In genomic region chr19:703651-704446, GRCh38 we compare ENCODE assay signal across 8 cellular contexts. TPM values are rescaled to one million over a fixed set of nuclear protein-coding genes. Genes with fewer than 3 reads are reported as not detected.
A peak's percentile ranks its signal among the peaks of the same experiment; 100 is the strongest.
DNase-seq lines count a peak whose midpoint lies in the region; ATAC-seq, FAIRE-seq and TF ChIP-seq lines count a peak whose summit lies in the region.

No MANE protein-coding gene starts in this region.

- in situ Hi-C loops in HepG2 (cut with HindIII; ENCODE audit: extremely low pct_ligation_motif_present, low pct_unique_long_range_greater_than_20kb), result no loop called here

- H3K9ac ChIP-seq in HepG2 (ENCODE audit: insufficient read depth, low read depth, low read length), result peak overlapping the region; percentile 70

- H3K4me1 Mint-ChIP-seq in CD4-positive, alpha-beta memory T cell, result peaks cover 4 to 14% (median 8%) of the 10 kb centered on the region in 4 donors

- POLR2A ChIA-PET in CD4-positive, alpha-beta memory T cell (lab: Charles Lee; ENCODE audit: partially characterized antibody), result interaction anchor here (1.1 kb wide), 1 partner anchor 24 kb away, joined by 6 read pairs; no protein-coding TSS in a partner anchor
- POLR2A ChIA-PET in HepG2 (lab: Yijun Ruan, JAX), result interaction anchor here (0.5 to 3.6 kb wide), 26 partner anchors 9 to 315 kb away, joined by 3 to 56 read pairs (median 6); partner anchors contain the start of genes BSG, CDC34, FSTL3 and PRSS57

- H3K27me3 Mint-ChIP-seq in CD4-positive, alpha-beta memory T cell, result peaks cover 10 to 17% of the 10 kb centered on the region in 2 donors

- no TSS peak for BruUV-seq in HepG2 (replicated peaks; lab: Mats Ljungman, UMichigan)

- H3K9me3 Mint-ChIP-seq in CD4-positive, alpha-beta memory T cell, result peaks cover 0 to 8% (median 0%) of the 10 kb centered on the region in 8 donors

- ATAC-seq in HepG2, result peak; percentile 91

- no peaks in the 10 kb centered on the region for H3K79me2 ChIP-seq in HepG2 (ENCODE audit: insufficient read depth, low read length)

- H3K4me2 ChIP-seq in HepG2 (ENCODE audit: low read depth, low read length), result peak overlapping the region; percentile 99

- TF ChIP-seq CTCF in HepG2 (CRISPR knock-in tag; IDR thresholded peaks at IDR 0.05), result peak; percentile 58

- peak; percentile 34 for FAIRE-seq in HepG2 (lab: Jason Lieb, UNC)

- H3K9me3 ChIP-seq in CD4-positive, alpha-beta memory T cell (ENCODE audit: control insufficient read depth in 1 of 2, low read length in 2 of 2), result no peaks in the 10 kb centered on the region
- no peaks in the 10 kb centered on the region for H3K9me3 ChIP-seq in HepG2 (ENCODE audit: low read length)

- DNase-seq in CD4-positive, alpha-beta memory T cell, result peak; percentile 44 to 69 (median 48)
- DNase-seq in KG1 (lab: John Stamatoyannopoulos, UW) (peak; percentile 19), caudate nucleus (lab: John Stamatoyannopoulos, UW) (peak in 33 of 61 donors; percentile 14 to 81 (median 57)), HepG2 (ENCODE audit: low spot score) (peak; percentile 90), NCI-H2107 (lab: John Stamatoyannopoulos, UW) (no peak), NCI-H187 treated with DMSO at 0.1 percent for 48 hours (lab: John Stamatoyannopoulos, UW) (no peak)
- DNase-seq in activated CD4-positive, CD25-positive, alpha-beta regulatory T cell treated with anti-CD3 and anti-CD28 coated beads, Interleukin-2, amount 50 U/mL, for 16 hours (ENCODE audit: low read depth, low spot score), result peak; percentile 17
- DNase-seq in stimulated activated CD8-positive, alpha-beta memory T cell treated with anti-CD3 and anti-CD28 coated beads, Interleukin-2, amount 100 ng/mL, for 48 hours (ENCODE audit: low read depth in 2 of 2), result peak; percentile 63 to 75

- H3K27ac Mint-ChIP-seq in CD4-positive, alpha-beta memory T cell, result peak overlapping the region in 1 of 7 donors; percentile 48

- H3K36me3 ChIP-seq in CD4-positive, alpha-beta memory T cell (ENCODE audit: insufficient read depth, low read length), result no peaks in the 10 kb centered on the region
- H3K36me3 ChIP-seq in HepG2 (replicated peaks in 1 of 2; ENCODE audit: control insufficient read depth in 1 of 2, insufficient read depth in 2 of 2, low read length in 2 of 2), result no peaks in the 10 kb centered on the region

- peaks cover 7% of the 10 kb centered on the region for H3K4me1 ChIP-seq in CD4-positive, alpha-beta memory T cell (ENCODE audit: insufficient read depth, low read length)
- peaks cover 45% of the 10 kb centered on the region for H3K4me1 ChIP-seq in HepG2 (ENCODE audit: insufficient read depth, low read length)

- TF ChIP-seq RAD21 in HepG2 (CRISPR knock-in tag; IDR thresholded peaks at IDR 0.05), result peak; percentile 22; the same call in 1 of the 2 replicates

- H2AFZ ChIP-seq in HepG2 (ENCODE audit: low read length), result no peak overlapping the region

- CTCF ChIA-PET in CD4-positive, alpha-beta memory T cell (lab: Charles Lee; ENCODE audit: partially characterized antibody), result no interaction called here
- CTCF ChIA-PET in HepG2 (lab: Yijun Ruan, JAX; ENCODE audit: low intra/inter-chr PET ratio, low total read pairs), result no interaction called here

- TF ChIP-seq EP300 in HepG2 (IDR thresholded peaks at IDR 0.05; ENCODE audit: low read depth in 2 of 2, low read length in 2 of 2), result no peak
- no peak for TF ChIP-seq EP300 in HepG2 (CRISPR knock-in tag; IDR thresholded peaks at IDR 0.05; ENCODE audit: borderline replicate concordance)

- intact Hi-C loops in CD4-positive, alpha-beta memory T cell (cut with micrococcal nuclease), result loop anchor here (2.0 kb wide), 1 partner anchor 23 kb away; no protein-coding TSS in a partner anchor
- intact Hi-C loops in HepG2 (cut with micrococcal nuclease; ENCODE audit: unreplicated experiment), result no loop called here

- 5% methylated on average over 24 of the region's 50 CpGs for WGBS in HepG2 (ENCODE audit: low lambda C conversion rate)

- H3K36me3 Mint-ChIP-seq in CD4-positive, alpha-beta memory T cell, result no peaks in the 10 kb centered on the region

- H3K27ac ChIP-seq in CD4-positive, alpha-beta memory T cell (ENCODE audit: low read depth, low read length), result no peak overlapping the region
- H3K27ac ChIP-seq in caudate nucleus (ENCODE audit: low read depth, low read length) (no peak overlapping the region), HepG2 (ENCODE audit: extremely low read length, insufficient read depth, low read length) (peak overlapping the region; percentile 69)

- no peak overlapping the region for H3K4me3 ChIP-seq in CD4-positive, alpha-beta memory T cell (ENCODE audit: low read length in 2 of 2)
- peak overlapping the region; percentile 72 to 83 (median 76) for H3K4me3 ChIP-seq in HepG2 (replicated peaks in 1 of 3; ENCODE audit: insufficient read depth in 1 of 3, low read depth in 2 of 3, low read length in 3 of 3)

- H4K20me1 ChIP-seq in HepG2 (ENCODE audit: insufficient read depth, low read length), result no peaks in the 10 kb centered on the region

- TF ChIP-seq POLR2A in HepG2 (IDR thresholded peaks at IDR 0.05; ENCODE audit: insufficient read depth in 1 of 2, low read depth in 2 of 2, low read length in 2 of 2), result peak; percentile 93 to 100

- peak overlapping the region in 4 of 8 donors; percentile 23 to 64 (median 45) for H3K4me3 Mint-ChIP-seq in CD4-positive, alpha-beta memory T cell

- H3K27me3 ChIP-seq in CD4-positive, alpha-beta memory T cell (ENCODE audit: insufficient read depth, low read length), result no peaks in the 10 kb centered on the region
- H3K27me3 ChIP-seq in HepG2 (ENCODE audit: control insufficient read depth in 1 of 2, insufficient read depth in 2 of 2, low read length in 2 of 2), result no peaks in the 10 kb centered on the region; a peak in 1 of 5 replicates

RNA-seq across cellular contexts. Expression of gene PALM, which starts 4.9 kb away (rescaled TPM):
- total RNA-seq in CD4-positive, alpha-beta memory T cell, result not detected
- not detected for polyA plus RNA-seq in CD4-positive, alpha-beta memory T cell
- 9.7 and 10.8 TPM in 2 replicates for total RNA-seq in HepG2 (2016; rRNA removed; fragmentation: Illumina TruSeq; extraction: Trizol)
- total RNA-seq in HepG2 (2016; cell fraction: cytosol; rRNA removed; fragmentation: Illumina TruSeq; extraction: Trizol; ENCODE audit: low read depth), result 8.3 and 10.1 TPM in 2 replicates
- total RNA-seq in HepG2 (2016; cell fraction: insoluble cytoplasmic fraction; rRNA removed; fragmentation: Illumina TruSeq; extraction: Trizol), result 6.4 and 11.8 TPM in 2 replicates
- total RNA-seq in HepG2 (2016; cell fraction: membrane; rRNA removed; fragmentation: Illumina TruSeq; extraction: Trizol), result 16.6 and 19.9 TPM in 2 replicates
- 6.7 and 6.9 TPM in 2 replicates for total RNA-seq in HepG2 (2016; cell fraction: nucleus; rRNA removed; fragmentation: Illumina TruSeq; extraction: Trizol)
- polyA plus RNA-seq in HepG2 (2011; rRNA removed), result 4.0 and 5.4 TPM in 2 replicates
- 3.7 and 4.7 TPM in 2 replicates for polyA plus RNA-seq in HepG2 (2011; cell fraction: cytosol; rRNA removed)
- polyA plus RNA-seq in HepG2 (2011; cell fraction: nucleus; rRNA removed), result 6.0 and 7.8 TPM in 2 replicates
- 12.4 and 19.1 TPM in 2 replicates for polyA plus RNA-seq in HepG2 (2012)
- polyA plus RNA-seq in HepG2 (2016; cell fraction: cytosol; fragmentation: Illumina TruSeq; extraction: Trizol; ENCODE audit: low read depth), result 9.4 and 11.9 TPM in 2 replicates
- polyA plus RNA-seq in HepG2 (2016; cell fraction: insoluble cytoplasmic fraction; fragmentation: Illumina TruSeq; extraction: Trizol; ENCODE audit: low read depth), result 15.1 and 19.3 TPM in 2 replicates
- polyA plus RNA-seq in HepG2 (2016; cell fraction: membrane; fragmentation: Illumina TruSeq; extraction: Trizol; ENCODE audit: low read depth), result 19.1 and 21.1 TPM in 2 replicates
- 18.9 and 19.6 TPM in 2 replicates for polyA plus RNA-seq in HepG2 (2016; cell fraction: nucleus; fragmentation: Illumina TruSeq; extraction: Trizol; ENCODE audit: insufficient read depth, low read depth)
- polyA minus RNA-seq in HepG2 (2011; rRNA and poly(A)+ RNA removed; ENCODE audit: low replicate concordance), result 1.1 and 5.2 TPM in 2 replicates
- 5.4 and 5.6 TPM in 2 replicates for polyA minus RNA-seq in HepG2 (2011; cell fraction: cytosol; rRNA and poly(A)+ RNA removed)
- polyA minus RNA-seq in HepG2 (2011; cell fraction: nucleus; rRNA and poly(A)+ RNA removed), result 2.2 TPM in 2 replicates

RNA-seq across cellular contexts. Expression of gene PRSS57, which starts 8.6 kb away (rescaled TPM):
- total RNA-seq in CD4-positive, alpha-beta memory T cell, result not detected
- not detected for polyA plus RNA-seq in CD4-positive, alpha-beta memory T cell
- total RNA-seq in HepG2 (2016; rRNA removed; fragmentation: Illumina TruSeq; extraction: Trizol), result not detected in 2 replicates
- total RNA-seq in HepG2 (2016; cell fraction: cytosol; rRNA removed; fragmentation: Illumina TruSeq; extraction: Trizol; ENCODE audit: low read depth), result not detected in 2 replicates
- not detected in 2 replicates for total RNA-seq in HepG2 (2016; cell fraction: insoluble cytoplasmic fraction; rRNA removed; fragmentation: Illumina TruSeq; extraction: Trizol)
- not detected in 2 replicates for total RNA-seq in HepG2 (2016; cell fraction: membrane; rRNA removed; fragmentation: Illumina TruSeq; extraction: Trizol)
- not detected in 2 replicates for total RNA-seq in HepG2 (2016; cell fraction: nucleus; rRNA removed; fragmentation: Illumina TruSeq; extraction: Trizol)
- polyA plus RNA-seq in HepG2 (2011; rRNA removed), result 0.12 and 0.20 TPM in 2 replicates
- 0.10 and 0.20 TPM in 2 replicates for polyA plus RNA-seq in HepG2 (2011; cell fraction: cytosol; rRNA removed)
- polyA plus RNA-seq in HepG2 (2011; cell fraction: nucleus; rRNA removed), result not detected in 2 replicates
- polyA plus RNA-seq in HepG2 (2012), result 0.13 and 0.16 TPM in 2 replicates
- not detected in 2 replicates for polyA plus RNA-seq in HepG2 (2016; cell fraction: cytosol; fragmentation: Illumina TruSeq; extraction: Trizol; ENCODE audit: low read depth)
- not detected in 2 replicates for polyA plus RNA-seq in HepG2 (2016; cell fraction: insoluble cytoplasmic fraction; fragmentation: Illumina TruSeq; extraction: Trizol; ENCODE audit: low read depth)
- not detected in 2 replicates for polyA plus RNA-seq in HepG2 (2016; cell fraction: membrane; fragmentation: Illumina TruSeq; extraction: Trizol; ENCODE audit: low read depth)
- not detected in 2 replicates for polyA plus RNA-seq in HepG2 (2016; cell fraction: nucleus; fragmentation: Illumina TruSeq; extraction: Trizol; ENCODE audit: insufficient read depth, low read depth)
- not detected in 2 replicates for polyA minus RNA-seq in HepG2 (2011; rRNA and poly(A)+ RNA removed; ENCODE audit: low replicate concordance)
- polyA minus RNA-seq in HepG2 (2011; cell fraction: cytosol; rRNA and poly(A)+ RNA removed), result not detected in 2 replicates
- polyA minus RNA-seq in HepG2 (2011; cell fraction: nucleus; rRNA and poly(A)+ RNA removed), result not detected in 2 replicates

RNA-seq across cellular contexts. Expression of gene FSTL3, which starts 27.7 kb away (rescaled TPM):
- total RNA-seq in CD4-positive, alpha-beta memory T cell, result 1 to 10 TPM; 2.9 to 3.4 TPM
- polyA plus RNA-seq in CD4-positive, alpha-beta memory T cell, result 1 to 10 TPM; 2.0 to 2.1 TPM
- total RNA-seq in HepG2 (2016; rRNA removed; fragmentation: Illumina TruSeq; extraction: Trizol), result 5.8 and 13.5 TPM in 2 replicates
- total RNA-seq in HepG2 (2016; cell fraction: cytosol; rRNA removed; fragmentation: Illumina TruSeq; extraction: Trizol; ENCODE audit: low read depth), result 3.3 and 3.8 TPM in 2 replicates
- 4.6 and 14.2 TPM in 2 replicates for total RNA-seq in HepG2 (2016; cell fraction: insoluble cytoplasmic fraction; rRNA removed; fragmentation: Illumina TruSeq; extraction: Trizol)
- total RNA-seq in HepG2 (2016; cell fraction: membrane; rRNA removed; fragmentation: Illumina TruSeq; extraction: Trizol), result 7.0 and 8.2 TPM in 2 replicates
- total RNA-seq in HepG2 (2016; cell fraction: nucleus; rRNA removed; fragmentation: Illumina TruSeq; extraction: Trizol), result 11.9 and 15.2 TPM in 2 replicates
- 15.6 and 30.9 TPM in 2 replicates for polyA plus RNA-seq in HepG2 (2011; rRNA removed)
- 24.5 and 32.7 TPM in 2 replicates for polyA plus RNA-seq in HepG2 (2011; cell fraction: cytosol; rRNA removed)
- 151 and 166 TPM in 2 replicates for polyA plus RNA-seq in HepG2 (2011; cell fraction: nucleus; rRNA removed)
- 19.0 and 28.0 TPM in 2 replicates for polyA plus RNA-seq in HepG2 (2012)
- 3.1 and 4.0 TPM in 2 replicates for polyA plus RNA-seq in HepG2 (2016; cell fraction: cytosol; fragmentation: Illumina TruSeq; extraction: Trizol; ENCODE audit: low read depth)
- 6.4 and 7.0 TPM in 2 replicates for polyA plus RNA-seq in HepG2 (2016; cell fraction: insoluble cytoplasmic fraction; fragmentation: Illumina TruSeq; extraction: Trizol; ENCODE audit: low read depth)
- 5.8 and 6.2 TPM in 2 replicates for polyA plus RNA-seq in HepG2 (2016; cell fraction: membrane; fragmentation: Illumina TruSeq; extraction: Trizol; ENCODE audit: low read depth)
- 30.9 and 40.0 TPM in 2 replicates for polyA plus RNA-seq in HepG2 (2016; cell fraction: nucleus; fragmentation: Illumina TruSeq; extraction: Trizol; ENCODE audit: insufficient read depth, low read depth)
- polyA minus RNA-seq in HepG2 (2011; rRNA and poly(A)+ RNA removed; ENCODE audit: low replicate concordance), result 28.2 and 70.2 TPM in 2 replicates
- 10.6 and 21.0 TPM in 2 replicates for polyA minus RNA-seq in HepG2 (2011; cell fraction: cytosol; rRNA and poly(A)+ RNA removed)
- polyA minus RNA-seq in HepG2 (2011; cell fraction: nucleus; rRNA and poly(A)+ RNA removed), result 6.8 and 7.9 TPM in 2 replicates

RNA-seq across cellular contexts. Expression of gene RNF126, which starts 40.8 kb away (rescaled TPM):
- 100 to 1,000 TPM; 105 to 112 TPM for total RNA-seq in CD4-positive, alpha-beta memory T cell
- polyA plus RNA-seq in CD4-positive, alpha-beta memory T cell, result 10 to 100 TPM; 82.3 to 95.6 TPM
- total RNA-seq in HepG2 (2016; rRNA removed; fragmentation: Illumina TruSeq; extraction: Trizol), result 18.5 and 34.0 TPM in 2 replicates
- total RNA-seq in HepG2 (2016; cell fraction: cytosol; rRNA removed; fragmentation: Illumina TruSeq; extraction: Trizol; ENCODE audit: low read depth), result 60.7 and 62.9 TPM in 2 replicates
- total RNA-seq in HepG2 (2016; cell fraction: insoluble cytoplasmic fraction; rRNA removed; fragmentation: Illumina TruSeq; extraction: Trizol), result 14.0 and 32.5 TPM in 2 replicates
- total RNA-seq in HepG2 (2016; cell fraction: membrane; rRNA removed; fragmentation: Illumina TruSeq; extraction: Trizol), result 51.8 and 70.5 TPM in 2 replicates
- total RNA-seq in HepG2 (2016; cell fraction: nucleus; rRNA removed; fragmentation: Illumina TruSeq; extraction: Trizol), result 20.4 and 26.7 TPM in 2 replicates
- 23.2 and 24.6 TPM in 2 replicates for polyA plus RNA-seq in HepG2 (2011; rRNA removed)
- polyA plus RNA-seq in HepG2 (2011; cell fraction: cytosol; rRNA removed), result 21.4 and 33.6 TPM in 2 replicates
- polyA plus RNA-seq in HepG2 (2011; cell fraction: nucleus; rRNA removed), result 96.9 and 98.7 TPM in 2 replicates
- 47.4 and 51.2 TPM in 2 replicates for polyA plus RNA-seq in HepG2 (2012)
- 83.7 and 90.8 TPM in 2 replicates for polyA plus RNA-seq in HepG2 (2016; cell fraction: cytosol; fragmentation: Illumina TruSeq; extraction: Trizol; ENCODE audit: low read depth)
- 29.9 and 39.9 TPM in 2 replicates for polyA plus RNA-seq in HepG2 (2016; cell fraction: insoluble cytoplasmic fraction; fragmentation: Illumina TruSeq; extraction: Trizol; ENCODE audit: low read depth)
- 79.7 and 88.6 TPM in 2 replicates for polyA plus RNA-seq in HepG2 (2016; cell fraction: membrane; fragmentation: Illumina TruSeq; extraction: Trizol; ENCODE audit: low read depth)
- polyA plus RNA-seq in HepG2 (2016; cell fraction: nucleus; fragmentation: Illumina TruSeq; extraction: Trizol; ENCODE audit: insufficient read depth, low read depth), result 75.9 and 77.0 TPM in 2 replicates
- 10.7 and 26.6 TPM in 2 replicates for polyA minus RNA-seq in HepG2 (2011; rRNA and poly(A)+ RNA removed; ENCODE audit: low replicate concordance)
- polyA minus RNA-seq in HepG2 (2011; cell fraction: cytosol; rRNA and poly(A)+ RNA removed), result 18.3 and 21.9 TPM in 2 replicates
- 28.0 and 36.3 TPM in 2 replicates for polyA minus RNA-seq in HepG2 (2011; cell fraction: nucleus; rRNA and poly(A)+ RNA removed)

RNA-seq across cellular contexts. Expression of gene MISP, which starts 47.1 kb away (rescaled TPM):
- not detected for total RNA-seq in CD4-positive, alpha-beta memory T cell
- polyA plus RNA-seq in CD4-positive, alpha-beta memory T cell, result not detected
- 1.1 and 1.3 TPM in 2 replicates for total RNA-seq in HepG2 (2016; rRNA removed; fragmentation: Illumina TruSeq; extraction: Trizol)
- 0.30 and 0.35 TPM in 2 replicates for total RNA-seq in HepG2 (2016; cell fraction: cytosol; rRNA removed; fragmentation: Illumina TruSeq; extraction: Trizol; ENCODE audit: low read depth)
- total RNA-seq in HepG2 (2016; cell fraction: insoluble cytoplasmic fraction; rRNA removed; fragmentation: Illumina TruSeq; extraction: Trizol), result 0.77 and 1.3 TPM in 2 replicates
- total RNA-seq in HepG2 (2016; cell fraction: membrane; rRNA removed; fragmentation: Illumina TruSeq; extraction: Trizol), result 0.77 and 0.96 TPM in 2 replicates
- total RNA-seq in HepG2 (2016; cell fraction: nucleus; rRNA removed; fragmentation: Illumina TruSeq; extraction: Trizol), result 0.78 and 0.99 TPM in 2 replicates
- 0.67 and 0.71 TPM in 2 replicates for polyA plus RNA-seq in HepG2 (2011; rRNA removed)
- polyA plus RNA-seq in HepG2 (2011; cell fraction: cytosol; rRNA removed), result 0.53 and 0.71 TPM in 2 replicates
- polyA plus RNA-seq in HepG2 (2011; cell fraction: nucleus; rRNA removed), result 0.81 and 0.85 TPM in 2 replicates
- polyA plus RNA-seq in HepG2 (2012), result 2.1 and 3.1 TPM in 2 replicates
- polyA plus RNA-seq in HepG2 (2016; cell fraction: cytosol; fragmentation: Illumina TruSeq; extraction: Trizol; ENCODE audit: low read depth), result 0.23 and 0.32 TPM in 2 replicates
- 1.2 and 1.5 TPM in 2 replicates for polyA plus RNA-seq in HepG2 (2016; cell fraction: insoluble cytoplasmic fraction; fragmentation: Illumina TruSeq; extraction: Trizol; ENCODE audit: low read depth)
- polyA plus RNA-seq in HepG2 (2016; cell fraction: membrane; fragmentation: Illumina TruSeq; extraction: Trizol; ENCODE audit: low read depth), result 0.40 and 0.79 TPM in 2 replicates
- 1.2 and 1.6 TPM in 2 replicates for polyA plus RNA-seq in HepG2 (2016; cell fraction: nucleus; fragmentation: Illumina TruSeq; extraction: Trizol; ENCODE audit: insufficient read depth, low read depth)
- polyA minus RNA-seq in HepG2 (2011; rRNA and poly(A)+ RNA removed; ENCODE audit: low replicate concordance), result 1.2 and 37.0 TPM in 2 replicates
- polyA minus RNA-seq in HepG2 (2011; cell fraction: cytosol; rRNA and poly(A)+ RNA removed), result 0.62 and 0.99 TPM in 2 replicates
- polyA minus RNA-seq in HepG2 (2011; cell fraction: nucleus; rRNA and poly(A)+ RNA removed), result 0.37 and 0.39 TPM in 2 replicates

Comparison
In these comparisons a context has a peak if more than half of its experiments do, and no peak if none do; other contexts are left out.
1. DNase-seq: peak in CD4-positive, alpha-beta memory T cell (5 of 5), KG1 (single experiment), activated CD4-positive, CD25-positive, alpha-beta regulatory T cell treated with anti-CD3 and anti-CD28 coated beads, Interleukin-2, amount 50 U/mL, for 16 hours (single experiment), caudate nucleus (33 of 61), HepG2 (single experiment) and stimulated activated CD8-positive, alpha-beta memory T cell treated with anti-CD3 and anti-CD28 coated beads, Interleukin-2, amount 100 ng/mL, for 48 hours (2 of 2); none in NCI-H2107 (single experiment) and NCI-H187 treated with DMSO at 0.1 percent for 48 hours (single experiment).
2. H3K4me3 ChIP-seq: peak in HepG2 (3 of 3); none in CD4-positive, alpha-beta memory T cell (0 of 2).
3. RNA of gene PALM, which starts 4.9 kb away (total RNA-seq): 6.4 to 19.9 TPM in HepG2; not detected in CD4-positive, alpha-beta memory T cell; every median in the first group is over 4 times any median in the second.